Comparison of ENCODE assay signal across 9 cellular contexts in genomic region chr1:18875107-18875795, GRCh38. TPM values are rescaled to one million over a fixed set of nuclear protein-coding genes. Genes with fewer than 3 reads are reported as not detected.
A peak's percentile ranks its signal among the peaks of the same experiment; 100 is the strongest.
DNase-seq lines count a peak whose midpoint lies in the region; ATAC-seq and TF ChIP-seq lines count a peak whose summit lies in the region.
"Had no signal": no experiment of that assay in that cellular context is flagged by ENCODE, and none has a peak within 500 bp of the region (broad histone marks: within the 10 kb centered on the region; RNA-seq: fewer than 3 reads in every experiment).

No MANE protein-coding gene starts in this region.

- H3K4me3 ChIP-seq in lower leg skin (ENCODE audit: low read depth, poor library complexity, severe bottlenecking): no peak overlapping the region

- no peak for ATAC-seq in GM21717 (IDR thresholded peaks at IDR 0.05; ENCODE audit: unreplicated experiment)

- TF ChIP-seq POLR2A in lower leg skin (IDR thresholded peaks at IDR 0.05): no peak

- WGBS in lower leg skin, 2 donors: 50 to 57% methylated on average over 13 to 20 of the region's 20 CpGs

- in situ Hi-C loops in ACHN (cut with HindIII; ENCODE audit: low pct_ligation_motif_present, low pct_unique_long_range_greater_than_20kb, low sequenced_read_pairs): no loop called here

- DNase-seq in ACHN (peak; percentile 81), GM19238 (ENCODE audit: insufficient read length, low spot score) (peak; percentile 66), NCI-H510A (lab: John Stamatoyannopoulos, UW) (peak; percentile 17), dedifferentiated amniotic fluid mesenchymal stem cell (ENCODE audit: extremely low spot score) (peak; percentile 77), lower leg skin (ENCODE audit: low spot score in 2 of 2) (peak; percentile 71 to 95)
- DNase-seq in activated CD4-positive, alpha-beta T cell treated with anti-CD3 and anti-CD28 coated beads, Interleukin-2, amount 50 U/mL, for 1 hour: peak; percentile 65
- DNase-seq in stimulated activated CD4-positive, alpha-beta T cell treated with anti-CD3 and anti-CD28 coated beads, Interleukin-4, amount 100 ng/mL, for 48 hours (ENCODE audit: low read depth in 2 of 2): peak; percentile 54 to 79

- no peak for TF ChIP-seq CTCF in lower leg skin (IDR thresholded peaks at IDR 0.05)

- intact Hi-C loops in lower leg skin (cut with DNase I; ENCODE audit: low total_unique reads): no loop called here

RNA-seq across cellular contexts. Expression of gene TAS1R2, which starts 15.8 kb away (rescaled TPM):
- under 1 TPM in 1 of 4 donors, not detected in 3; 0.38 TPM for total RNA-seq in lower leg skin
- total RNA-seq: urinary bladder had no signal

RNA-seq across cellular contexts. Expression of gene ALDH4A1, which starts 27.1 kb away (rescaled TPM):
- 10 to 100 TPM; 16.5 to 25.8 (median 22.1) TPM for total RNA-seq in lower leg skin

Comparison
In these comparisons a context has a peak if more than half of its experiments do, and no peak if none do; other contexts are left out.
1. DNase-seq: peak in every context shown above with its lines; median percentile 83 in lower leg skin; 81 in ACHN; 77 in dedifferentiated amniotic fluid mesenchymal stem cell; 66 in stimulated activated CD4-positive, alpha-beta T cell treated with anti-CD3 and anti-CD28 coated beads, Interleukin-4, amount 100 ng/mL, for 48 hours; 66 in GM19238; 65 in activated CD4-positive, alpha-beta T cell treated with anti-CD3 and anti-CD28 coated beads, Interleukin-2, amount 50 U/mL, for 1 hour; 17 in NCI-H510A.